ENCODE assay signal across 14 cellular contexts in the genomic region with DNA sequence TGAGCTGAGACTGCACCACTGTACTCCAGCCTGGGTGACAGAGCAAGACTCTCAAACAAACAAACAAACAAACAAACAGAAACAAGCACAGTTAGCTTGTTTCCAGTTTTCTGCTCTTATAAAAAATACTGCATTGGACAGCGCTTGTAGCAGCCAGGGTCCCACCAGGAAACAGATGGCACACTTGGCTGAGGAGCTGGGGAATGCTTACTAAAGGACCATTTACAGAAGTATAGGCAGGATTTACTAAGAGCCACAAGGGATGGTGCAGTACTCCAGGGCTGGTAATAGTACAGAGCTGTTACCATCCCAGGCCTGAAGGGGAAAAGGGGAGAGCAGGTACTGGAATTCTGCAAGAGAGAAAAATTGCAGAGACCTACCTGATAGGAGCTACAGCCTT.
"Had no signal": no experiment of that assay in that cellular context is flagged by ENCODE, and none has a peak within 500 bp of the region (broad histone marks: within the 10 kb centered on the region; RNA-seq: fewer than 3 reads in every experiment).

No MANE protein-coding gene starts in this region.

- H3K4me3 Mint-ChIP-seq: activated naive CD4-positive, alpha-beta T cell treated with anti-CD3 and anti-CD28 coated beads, Interleukin-2, amount 10 ng/mL, durations not matched to agents 7 days and 5 days; activated T-cell treated with anti-CD3 and anti-CD28 coated beads, Interleukin-2, amount 50 U/mL, for 24 hours; natural killer cell; stimulated activated memory B cell treated with anti-CD40 and anti-IgM and Interleukin-4, amounts not matched to agents 10 μg/mL and 1 μg/mL and 100 μg/mL, for 72 hours had no signal

- H3K27me3 Mint-ChIP-seq: stimulated activated memory B cell treated with anti-CD40 and anti-IgM and Interleukin-4, amounts not matched to agents 10 μg/mL and 1 μg/mL and 100 μg/mL, for 72 hours had no signal

- H3K27me3 ChIP-seq: dorsolateral prefrontal cortex, tibial nerve, vagina had no signal

- ATAC-seq: natural killer cell; stimulated activated memory B cell treated with anti-CD40 and anti-IgM and Interleukin-4, amounts not matched to agents 10 μg/mL and 1 μg/mL and 100 μg/mL, for 72 hours had no signal

- DNase-seq: activated CD4-positive, alpha-beta T cell treated with anti-CD3 and anti-CD28 coated beads, Interleukin-2, amount 50 U/mL, for 4 hours; activated CD4-positive, CD25-positive, alpha-beta regulatory T cell treated with anti-CD3 and anti-CD28 coated beads, Interleukin-2, amount 50 U/mL, for 72 hours; activated naive CD4-positive, alpha-beta T cell treated with anti-CD3 and anti-CD28 coated beads, Interleukin-2, amount 10 ng/mL, durations not matched to agents 7 days and 5 days; activated T-cell treated with anti-CD3 and anti-CD28 coated beads, Interleukin-2, amount 50 U/mL, for 24 hours; foreskin melanocyte; head of caudate nucleus; natural killer cell; retina; T1000 had no signal

- H3K4me3 ChIP-seq: dorsolateral prefrontal cortex, tibial nerve, vagina had no signal

- H3K27ac ChIP-seq: neutrophil, tibial nerve, vagina had no signal

- H3K9me3 ChIP-seq: neutrophil had no signal

- H3K36me3 ChIP-seq: neutrophil, tibial nerve, vagina had no signal

- H3K36me3 Mint-ChIP-seq: natural killer cell; stimulated activated memory B cell treated with anti-CD40 and anti-IgM and Interleukin-4, amounts not matched to agents 10 μg/mL and 1 μg/mL and 100 μg/mL, for 72 hours had no signal

- H3K9me3 Mint-ChIP-seq: natural killer cell had no signal

- H3K27ac Mint-ChIP-seq: activated naive CD4-positive, alpha-beta T cell treated with anti-CD3 and anti-CD28 coated beads, Interleukin-2, amount 10 ng/mL, durations not matched to agents 7 days and 5 days; activated T-cell treated with anti-CD3 and anti-CD28 coated beads, Interleukin-2, amount 50 U/mL, for 24 hours; natural killer cell; stimulated activated memory B cell treated with anti-CD40 and anti-IgM and Interleukin-4, amounts not matched to agents 10 μg/mL and 1 μg/mL and 100 μg/mL, for 72 hours had no signal
